6 cellular contexts compared by ENCODE assay signal in genomic region chr2:34529965-34530364, GRCh38.
"Had no signal": no experiment of that assay in that cellular context is flagged by ENCODE, and none has a peak within 500 bp of the region (broad histone marks: within the 10 kb centered on the region; RNA-seq: fewer than 3 reads in every experiment).

No MANE protein-coding gene starts in this region.

- H3K36me3 Mint-ChIP-seq: IgD-negative memory B cell had no signal

- H3K4me3 ChIP-seq: K562 had no signal

- DNase-seq: IMR-90, KBM-7, KG1 had no signal

- H3K4me3 Mint-ChIP-seq: IgD-negative memory B cell had no signal

- H3K27ac ChIP-seq: HL-60 had no signal

- H3K27me3 Mint-ChIP-seq: IgD-negative memory B cell had no signal
